In genomic region chr22:36765943-36766450, GRCh38 we compare ENCODE assay signal across 22 cellular contexts. TPM values are rescaled to one million over a fixed set of nuclear protein-coding genes. Genes with fewer than 3 reads are reported as not detected.
A peak's percentile ranks its signal among the peaks of the same experiment; 100 is the strongest.
DNase-seq lines count a peak whose midpoint lies in the region; ATAC-seq, FAIRE-seq and TF ChIP-seq lines count a peak whose summit lies in the region.
"Had no signal": no experiment of that assay in that cellular context is flagged by ENCODE, and none has a peak within 500 bp of the region (broad histone marks: within the 10 kb centered on the region; RNA-seq: fewer than 3 reads in every experiment).

No MANE protein-coding gene starts in this region.

- H3K79me2 ChIP-seq in PC-9 (ENCODE audit: low read depth): no peaks in the 10 kb centered on the region

- H3K4me1 ChIP-seq in PC-9 (replicated peaks; ENCODE audit: insufficient read depth) (peaks cover 14% of the 10 kb centered on the region), vagina (peaks cover 4% of the 10 kb centered on the region)
- H3K4me1 ChIP-seq: SJSA1 had no signal

- TF ChIP-seq POLR2A in vagina (IDR thresholded peaks at IDR 0.05): no peak

- no peak overlapping the region for H2AFZ ChIP-seq in PC-9

- no peak overlapping the region for H3K4me3 ChIP-seq in AG04450 (ENCODE audit: low read depth, low read length)
- no peak overlapping the region for H3K4me3 ChIP-seq in bronchial epithelial cell (ENCODE audit: low read depth, low read length)
- H3K4me3 ChIP-seq in PC-9: no peak overlapping the region
- H3K4me3 ChIP-seq in vagina: no peak overlapping the region
- H3K4me3 ChIP-seq: esophagus squamous epithelium, SJSA1, thyroid gland had no signal

- no TSS peak for BruUV-seq in PC-9 (replicated peaks; lab: Mats Ljungman, UMichigan)

- H3K9me3 ChIP-seq in AG04450 (ENCODE audit: control insufficient read depth, insufficient read depth, low read length) (no peaks in the 10 kb centered on the region; the same call in 1 of the 2 replicates), PC-9 (ENCODE audit: insufficient read depth, low read depth) (no peaks in the 10 kb centered on the region), vagina (no peaks in the 10 kb centered on the region)
- H3K9me3 ChIP-seq: esophagus squamous epithelium, SJSA1, thyroid gland had no signal

- H3K4me2 ChIP-seq in PC-9: no peak overlapping the region

- CTCF ChIA-PET in AG04450 (lab: Charles Lee) (interaction anchor here (1.0 to 1.9 kb wide), 4 partner anchors 9 to 255 kb away, joined by 3 to 11 read pairs (median 4); no protein-coding TSS in a partner anchor), PC-9 (lab: Charles Lee) (no interaction called here)

- peak; percentile 3 for DNase-seq in AG04450 (ENCODE audit: low read depth, low spot score)
- peak; percentile 34 for DNase-seq in HCEC 1CT
- DNase-seq in bronchial epithelial cell (ENCODE audit: low read depth): no peak
- DNase-seq in kidney tubule cell (ENCODE audit: low spot score): peak; percentile 15
- no peak for DNase-seq in PC-9
- no peak for DNase-seq in vagina (ENCODE audit: extremely low spot score in 2 of 2)
- no peak for DNase-seq in CD1c-positive myeloid dendritic cell (ENCODE audit: extremely low spot score)
- DNase-seq: activated CD4-positive, CD25-positive, alpha-beta regulatory T cell; activated CD8-positive, alpha-beta memory T cell treated with anti-CD3 and anti-CD28 coated beads for 24 hours; activated naive CD8-positive, alpha-beta T cell treated with anti-CD3 and anti-CD28 coated beads for 36 hours; esophagus squamous epithelium; Kasumi-1; NCI-H1417; NCI-H748 treated with DMSO at 0.1 percent for 48 hours; stimulated activated CD4-positive, alpha-beta T cell treated with anti-CD3 and anti-CD28 coated beads, Interleukin-12 subunit alpha, Interleukin-12 subunit beta, amount 100 ng/mL, for 4 hours; thyroid gland had no signal

- POLR2A ChIA-PET in AG04450 (lab: Yijun Ruan, JAX) (interaction anchor here (3.0 kb wide), 1 partner anchor 10 kb away, joined by 9 read pairs; the partner anchor contains the start of gene IFT27), PC-9 (lab: Charles Lee; ENCODE audit: unreplicated experiment) (no interaction called here)

- H3K36me3 ChIP-seq in bronchial epithelial cell (ENCODE audit: control insufficient read depth, insufficient read depth, low read length) (no peaks in the 10 kb centered on the region), PC-9 (ENCODE audit: low read depth) (no peaks in the 10 kb centered on the region), vagina (no peaks in the 10 kb centered on the region)
- H3K36me3 ChIP-seq: SJSA1 had no signal

- ATAC-seq in HG02763 (IDR thresholded peaks at IDR 0.05; ENCODE audit: unreplicated experiment): no peak

- H4K20me1 ChIP-seq in PC-9 (ENCODE audit: insufficient read depth): no peaks in the 10 kb centered on the region

- intact Hi-C loops in PC-9 (cut with micrococcal nuclease; ENCODE audit: unreplicated experiment): no loop called here
- intact Hi-C loops in vagina (cut with DNase I): no loop called here

- no peaks in the 10 kb centered on the region for H3K27me3 ChIP-seq in AG04450 (ENCODE audit: control insufficient read depth, insufficient read depth, low read length)
- no peaks in the 10 kb centered on the region for H3K27me3 ChIP-seq in bronchial epithelial cell (ENCODE audit: control insufficient read depth, insufficient read depth, low read length)
- H3K27me3 ChIP-seq in PC-9 (ENCODE audit: insufficient read depth, low read depth): no peaks in the 10 kb centered on the region
- H3K27me3 ChIP-seq in vagina: no peaks in the 10 kb centered on the region
- H3K27me3 ChIP-seq: esophagus squamous epithelium, SJSA1, thyroid gland had no signal

- TF ChIP-seq CTCF in AG04450 (IDR thresholded peaks at IDR 0.05; ENCODE audit: low read depth, low read length): no peak
- no peak for TF ChIP-seq CTCF in bronchial epithelial cell (IDR thresholded peaks at IDR 0.05; ENCODE audit: insufficient read depth, low read length, severe bottlenecking)
- TF ChIP-seq CTCF in PC-9 (conservative IDR thresholded peaks at IDR 0.05): no peak
- no peak for TF ChIP-seq CTCF in vagina (IDR thresholded peaks at IDR 0.05)

- FAIRE-seq in bronchial epithelial cell (lab: Jason Lieb, UNC): peak; percentile 87

- H3K27ac ChIP-seq in AG04450 (ENCODE audit: low read depth, low read length) (no peak overlapping the region), PC-9 (no peak overlapping the region), vagina (no peak overlapping the region)
- H3K27ac ChIP-seq: esophagus squamous epithelium, SJSA1 had no signal

- peaks cover 8% of the 10 kb centered on the region; the same call in 1 of the 2 replicates for H3F3A ChIP-seq in PC-9 (ENCODE audit: insufficient read depth, low read depth)

- no peaks in the 10 kb centered on the region for H3K9me2 ChIP-seq in PC-9 (ENCODE audit: insufficient read depth)

RNA-seq across cellular contexts. Expression of gene IFT27, which starts 9.9 kb away (rescaled TPM):
- 22.5 and 25.5 TPM in 2 replicates for polyA plus RNA-seq in AG04450 (2011; rRNA removed)
- polyA minus RNA-seq in AG04450 (2011; rRNA and poly(A)+ RNA removed): 10.1 and 14.7 TPM in 2 replicates
- 10.8 and 15.5 TPM in 2 replicates for total RNA-seq in bronchial epithelial cell
- total RNA-seq in PC-9 (2021): 74.2 and 84.2 TPM in 2 replicates
- 15.0 TPM for total RNA-seq in vagina

RNA-seq across cellular contexts. Expression of gene PVALB, which starts 50.8 kb away (rescaled TPM):
- not detected in 2 replicates for polyA plus RNA-seq in AG04450 (2011; rRNA removed)
- polyA minus RNA-seq in AG04450 (2011; rRNA and poly(A)+ RNA removed): not detected in 2 replicates
- total RNA-seq in bronchial epithelial cell: not detected in 2 replicates
- total RNA-seq in PC-9 (2021): not detected in 2 replicates
- total RNA-seq in vagina: not detected
- total RNA-seq: A673; activated naive CD8-positive, alpha-beta T cell treated with anti-CD3 and anti-CD28 coated beads for 36 hours; Daoy; esophagus squamous epithelium; HT-29; OCI-LY7; SJSA1; thyroid gland had no signal

Comparison
In these comparisons a context has a peak if more than half of its experiments do, and no peak if none do; other contexts are left out.
1. DNase-seq: peak in AG04450 (single experiment), HCEC 1CT (single experiment) and kidney tubule cell (single experiment); none in bronchial epithelial cell (single experiment), PC-9 (0 of 2), vagina (0 of 2) and CD1c-positive myeloid dendritic cell (single experiment).